In the genomic region with DNA sequence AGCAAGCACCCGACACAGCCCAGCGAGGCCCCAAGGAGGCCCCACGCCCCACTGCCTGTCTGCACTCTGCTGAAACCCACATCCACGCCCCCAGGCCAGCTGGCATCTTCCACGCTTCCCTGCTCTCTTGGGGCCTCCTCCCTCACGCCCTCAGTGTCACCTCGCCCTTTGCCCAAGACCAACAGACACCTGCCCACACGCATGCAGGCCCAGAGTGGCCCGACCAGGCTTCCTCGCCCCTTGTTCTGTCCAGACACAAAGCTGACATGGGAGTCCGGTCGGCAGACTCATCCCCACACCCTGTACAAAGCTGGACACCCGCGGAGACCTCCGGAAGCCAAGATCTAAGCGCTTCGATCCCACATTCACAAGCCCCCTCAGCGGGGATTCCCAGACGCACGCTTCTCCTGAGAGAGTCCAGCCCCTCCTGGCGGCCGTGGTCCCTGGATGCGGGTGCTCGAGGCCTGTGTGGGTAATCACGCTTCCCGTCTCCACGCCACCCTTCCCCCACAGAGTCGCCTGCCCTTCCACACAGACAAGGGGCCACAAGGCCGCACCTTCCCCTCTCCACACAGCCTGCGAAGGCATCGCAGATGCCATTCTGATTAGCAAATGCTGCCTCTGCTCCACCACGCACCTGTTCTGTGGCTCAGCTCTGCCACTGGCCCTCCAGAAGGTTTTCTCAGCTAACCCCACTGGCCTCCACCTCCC, we compare ENCODE assay signal across 8 cellular contexts.
DNase-seq lines count a peak whose midpoint lies in the region; ATAC-seq, FAIRE-seq and TF ChIP-seq lines count a peak whose summit lies in the region.

No MANE protein-coding gene starts in this region.

- no TSS peak for BruUV-seq in HepG2 (replicated peaks; lab: Mats Ljungman, UMichigan)

- WGBS in HepG2 (ENCODE audit: low lambda C conversion rate): 89% methylated on average over 27 of the region's 32 CpGs

- H3K36me3 Mint-ChIP-seq in IgD-negative memory B cell: peaks cover 1% of the 10 kb centered on the region

- no peak overlapping the region for H3K9ac ChIP-seq in HepG2 (ENCODE audit: insufficient read depth, low read depth, low read length)

- in situ Hi-C loops in HepG2 (cut with HindIII; ENCODE audit: extremely low pct_ligation_motif_present, low pct_unique_long_range_greater_than_20kb): no loop called here

- no peak overlapping the region for H3K4me2 ChIP-seq in HepG2 (ENCODE audit: low read depth, low read length)

- H3K4me3 Mint-ChIP-seq in IgD-negative memory B cell: peak overlapping the region; percentile 58 to 92 (median 80)

- DNase-seq in GM10248 (ENCODE audit: extremely low spot score) (peak; percentile 69), HepG2 (ENCODE audit: low spot score) (no peak), T1000 (lab: John Stamatoyannopoulos, UW) (no peak), NCI-H187 (lab: John Stamatoyannopoulos, UW) (no peak), foreskin melanocyte (no peak)
- DNase-seq in activated effector memory CD4-positive, alpha-beta T cell treated with anti-CD3 and anti-CD28 coated beads, Interleukin-2, amount 50 U/mL, for 16 hours: no peak

- TF ChIP-seq POLR2A in HepG2 (IDR thresholded peaks at IDR 0.05; ENCODE audit: insufficient read depth in 1 of 2, low read depth in 2 of 2, low read length in 2 of 2): no peak

- no peaks in the 10 kb centered on the region for H3K79me2 ChIP-seq in HepG2 (ENCODE audit: insufficient read depth, low read length)

- no peak for TF ChIP-seq RAD21 in HepG2 (CRISPR knock-in tag; IDR thresholded peaks at IDR 0.05)

- POLR2A ChIA-PET in GM10248 (lab: Yijun Ruan, JAX): no interaction called here
- POLR2A ChIA-PET in HepG2 (lab: Yijun Ruan, JAX): no interaction called here

- H3K9me3 Mint-ChIP-seq in IgD-negative memory B cell: no peaks in the 10 kb centered on the region

- no peak overlapping the region for H3K4me3 ChIP-seq in HepG2 (replicated peaks in 1 of 3; ENCODE audit: insufficient read depth in 1 of 3, low read depth in 2 of 3, low read length in 3 of 3)

- intact Hi-C loops in HepG2 (cut with micrococcal nuclease; ENCODE audit: unreplicated experiment): no loop called here

- no peaks in the 10 kb centered on the region for H3K4me1 ChIP-seq in HepG2 (ENCODE audit: insufficient read depth, low read length)

- H3K9me3 ChIP-seq in HepG2 (ENCODE audit: low read length): no peaks in the 10 kb centered on the region

- H4K20me1 ChIP-seq in HepG2 (ENCODE audit: insufficient read depth, low read length): no peaks in the 10 kb centered on the region

- no peak for FAIRE-seq in HepG2 (lab: Jason Lieb, UNC)

- TF ChIP-seq CTCF in GM10248 (IDR thresholded peaks at IDR 0.05; ENCODE audit: control extremely low read depth, extremely low read depth, low read depth, missing control alignments) (no peak), HepG2 (CRISPR knock-in tag; IDR thresholded peaks at IDR 0.05) (no peak)

- peaks cover 1% of the 10 kb centered on the region for H3K27me3 Mint-ChIP-seq in IgD-negative memory B cell

- no peaks in the 10 kb centered on the region for H3K27me3 ChIP-seq in HepG2 (ENCODE audit: control insufficient read depth in 1 of 2, insufficient read depth in 2 of 2, low read length in 2 of 2)

- no peak overlapping the region for H2AFZ ChIP-seq in HepG2 (ENCODE audit: low read length)

- H3K27ac Mint-ChIP-seq in IgD-negative memory B cell: peak overlapping the region; percentile 91 to 99 (median 96)

- 0 out of 5 replicates have a peak, but pooled peaks cover 0 to 3% of the 10 kb centered on the region in 2 experiments for H3K36me3 ChIP-seq in HepG2 (replicated peaks in 1 of 2; ENCODE audit: control insufficient read depth in 1 of 2, insufficient read depth in 2 of 2, low read length in 2 of 2)

- no peak overlapping the region for H3K27ac ChIP-seq in HepG2 (ENCODE audit: extremely low read length, insufficient read depth, low read length)

- ATAC-seq in GM21526 (IDR thresholded peaks at IDR 0.05; ENCODE audit: low FRiP score, unreplicated experiment) (peak; percentile 56), HepG2 (no peak)

- TF ChIP-seq EP300 in HepG2 (IDR thresholded peaks at IDR 0.05; ENCODE audit: low read depth in 2 of 2, low read length in 2 of 2): no peak
- no peak for TF ChIP-seq EP300 in HepG2 (CRISPR knock-in tag; IDR thresholded peaks at IDR 0.05; ENCODE audit: borderline replicate concordance)

- CTCF ChIA-PET in GM10248 (lab: Yijun Ruan, JAX) (interaction anchor here (1.1 to 2.5 kb wide), 3 partner anchors 9 to 411 kb away, joined by 3 to 19 read pairs (median 4); no protein-coding TSS in a partner anchor), HepG2 (lab: Yijun Ruan, JAX; ENCODE audit: low intra/inter-chr PET ratio, low total read pairs) (no interaction called here)

- H3K4me1 Mint-ChIP-seq in IgD-negative memory B cell: peaks cover 28 to 44% (median 37%) of the 10 kb centered on the region in 3 donors

TF ChIP-seq in HepG2, 621 proteins besides CTCF, POLR2A, EP300 and RAD21 (continues in another document):
- TF ChIP-seq, protein P1, sequence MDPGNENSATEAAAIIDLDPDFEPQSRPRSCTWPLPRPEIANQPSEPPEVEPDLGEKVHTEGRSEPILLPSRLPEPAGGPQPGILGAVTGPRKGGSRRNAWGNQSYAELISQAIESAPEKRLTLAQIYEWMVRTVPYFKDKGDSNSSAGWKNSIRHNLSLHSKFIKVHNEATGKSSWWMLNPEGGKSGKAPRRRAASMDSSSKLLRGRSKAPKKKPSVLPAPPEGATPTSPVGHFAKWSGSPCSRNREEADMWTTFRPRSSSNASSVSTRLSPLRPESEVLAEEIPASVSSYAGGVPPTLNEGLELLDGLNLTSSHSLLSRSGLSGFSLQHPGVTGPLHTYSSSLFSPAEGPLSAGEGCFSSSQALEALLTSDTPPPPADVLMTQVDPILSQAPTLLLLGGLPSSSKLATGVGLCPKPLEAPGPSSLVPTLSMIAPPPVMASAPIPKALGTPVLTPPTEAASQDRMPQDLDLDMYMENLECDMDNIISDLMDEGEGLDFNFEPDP (CRISPR knock-in tag; conservative IDR thresholded peaks at IDR 0.05): 0 out of 2 replicates have a peak, but pooled peaks have one; percentile 22
- TF ChIP-seq ZNF883 (CRISPR knock-in tag; IDR thresholded peaks at IDR 0.05; ENCODE audit: not compliant biosample characterization) (no peak), SIN3A (IDR thresholded peaks at IDR 0.05; ENCODE audit: borderline replicate concordance, low read depth, low read length) (no peak), ZNF674 (CRISPR knock-in tag; IDR thresholded peaks at IDR 0.05; ENCODE audit: low read depth) (no peak)
- TF ChIP-seq, protein P2, sequence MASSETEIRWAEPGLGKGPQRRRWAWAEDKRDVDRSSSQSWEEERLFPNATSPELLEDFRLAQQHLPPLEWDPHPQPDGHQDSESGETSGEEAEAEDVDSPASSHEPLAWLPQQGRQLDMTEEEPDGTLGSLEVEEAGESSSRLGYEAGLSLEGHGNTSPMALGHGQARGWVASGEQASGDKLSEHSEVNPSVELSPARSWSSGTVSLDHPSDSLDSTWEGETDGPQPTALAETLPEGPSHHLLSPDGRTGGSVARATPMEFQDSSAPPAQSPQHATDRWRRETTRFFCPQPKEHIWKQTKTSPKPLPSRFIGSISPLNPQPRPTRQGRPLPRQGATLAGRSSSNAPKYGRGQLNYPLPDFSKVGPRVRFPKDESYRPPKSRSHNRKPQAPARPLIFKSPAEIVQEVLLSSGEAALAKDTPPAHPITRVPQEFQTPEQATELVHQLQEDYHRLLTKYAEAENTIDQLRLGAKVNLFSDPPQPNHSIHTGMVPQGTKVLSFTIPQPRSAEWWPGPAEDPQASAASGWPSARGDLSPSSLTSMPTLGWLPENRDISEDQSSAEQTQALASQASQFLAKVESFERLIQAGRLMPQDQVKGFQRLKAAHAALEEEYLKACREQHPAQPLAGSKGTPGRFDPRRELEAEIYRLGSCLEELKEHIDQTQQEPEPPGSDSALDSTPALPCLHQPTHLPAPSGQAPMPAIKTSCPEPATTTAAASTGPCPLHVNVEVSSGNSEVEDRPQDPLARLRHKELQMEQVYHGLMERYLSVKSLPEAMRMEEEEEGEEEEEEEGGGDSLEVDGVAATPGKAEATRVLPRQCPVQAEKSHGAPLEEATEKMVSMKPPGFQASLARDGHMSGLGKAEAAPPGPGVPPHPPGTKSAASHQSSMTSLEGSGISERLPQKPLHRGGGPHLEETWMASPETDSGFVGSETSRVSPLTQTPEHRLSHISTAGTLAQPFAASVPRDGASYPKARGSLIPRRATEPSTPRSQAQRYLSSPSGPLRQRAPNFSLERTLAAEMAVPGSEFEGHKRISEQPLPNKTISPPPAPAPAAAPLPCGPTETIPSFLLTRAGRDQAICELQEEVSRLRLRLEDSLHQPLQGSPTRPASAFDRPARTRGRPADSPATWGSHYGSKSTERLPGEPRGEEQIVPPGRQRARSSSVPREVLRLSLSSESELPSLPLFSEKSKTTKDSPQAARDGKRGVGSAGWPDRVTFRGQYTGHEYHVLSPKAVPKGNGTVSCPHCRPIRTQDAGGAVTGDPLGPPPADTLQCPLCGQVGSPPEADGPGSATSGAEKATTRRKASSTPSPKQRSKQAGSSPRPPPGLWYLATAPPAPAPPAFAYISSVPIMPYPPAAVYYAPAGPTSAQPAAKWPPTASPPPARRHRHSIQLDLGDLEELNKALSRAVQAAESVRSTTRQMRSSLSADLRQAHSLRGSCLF (CRISPR knock-in tag; IDR thresholded peaks at IDR 0.05; ENCODE audit: borderline replicate concordance): no peak
- TF ChIP-seq, protein P3, sequence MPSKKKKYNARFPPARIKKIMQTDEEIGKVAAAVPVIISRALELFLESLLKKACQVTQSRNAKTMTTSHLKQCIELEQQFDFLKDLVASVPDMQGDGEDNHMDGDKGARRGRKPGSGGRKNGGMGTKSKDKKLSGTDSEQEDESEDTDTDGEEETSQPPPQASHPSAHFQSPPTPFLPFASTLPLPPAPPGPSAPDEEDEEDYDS (CRISPR knock-in tag; IDR thresholded peaks at IDR 0.05): no peak
- TF ChIP-seq, protein P4, sequence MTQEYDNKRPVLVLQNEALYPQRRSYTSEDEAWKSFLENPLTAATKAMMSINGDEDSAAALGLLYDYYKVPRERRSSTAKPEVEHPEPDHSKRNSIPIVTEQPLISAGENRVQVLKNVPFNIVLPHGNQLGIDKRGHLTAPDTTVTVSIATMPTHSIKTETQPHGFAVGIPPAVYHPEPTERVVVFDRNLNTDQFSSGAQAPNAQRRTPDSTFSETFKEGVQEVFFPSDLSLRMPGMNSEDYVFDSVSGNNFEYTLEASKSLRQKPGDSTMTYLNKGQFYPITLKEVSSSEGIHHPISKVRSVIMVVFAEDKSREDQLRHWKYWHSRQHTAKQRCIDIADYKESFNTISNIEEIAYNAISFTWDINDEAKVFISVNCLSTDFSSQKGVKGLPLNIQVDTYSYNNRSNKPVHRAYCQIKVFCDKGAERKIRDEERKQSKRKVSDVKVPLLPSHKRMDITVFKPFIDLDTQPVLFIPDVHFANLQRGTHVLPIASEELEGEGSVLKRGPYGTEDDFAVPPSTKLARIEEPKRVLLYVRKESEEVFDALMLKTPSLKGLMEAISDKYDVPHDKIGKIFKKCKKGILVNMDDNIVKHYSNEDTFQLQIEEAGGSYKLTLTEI (CRISPR knock-in tag; conservative IDR thresholded peaks at IDR 0.05): no peak
